17 cellular contexts compared by ENCODE assay signal in genomic region chr10:122264442-122264841, GRCh38. TPM values are rescaled to one million over a fixed set of nuclear protein-coding genes. Genes with fewer than 3 reads are reported as not detected.
A peak's percentile ranks its signal among the peaks of the same experiment; 100 is the strongest.
DNase-seq lines count a peak whose midpoint lies in the region; ATAC-seq and TF ChIP-seq lines count a peak whose summit lies in the region.
"Had no signal": no experiment of that assay in that cellular context is flagged by ENCODE, and none has a peak within 500 bp of the region (broad histone marks: within the 10 kb centered on the region; RNA-seq: fewer than 3 reads in every experiment).

No MANE protein-coding gene starts in this region.

- H3F3A ChIP-seq in PC-3 (ENCODE audit: low read length, unreplicated experiment): no peaks in the 10 kb centered on the region

- H3K4me1 Mint-ChIP-seq in nephron: peaks cover 44% of the 10 kb centered on the region
- no peaks in the 10 kb centered on the region for H3K4me1 Mint-ChIP-seq in T-cell

- H3K4me2 ChIP-seq in PC-3 (ENCODE audit: low read length): 0 out of 2 replicates have a peak overlapping the region, but pooled peaks have one; percentile 13

- H3K27me3 Mint-ChIP-seq in nephron (ENCODE audit: low read depth): no peaks in the 10 kb centered on the region
- H3K27me3 Mint-ChIP-seq in T-cell: peaks cover 29 to 53% of the 10 kb centered on the region in 2 donors

- intact Hi-C loops in PC-3 (cut with micrococcal nuclease): no loop called here

- H3K4me3 ChIP-seq in PC-3 (ENCODE audit: low read length): no peak overlapping the region
- H3K4me3 ChIP-seq: HAP-1 had no signal

- no peak overlapping the region for H3K27ac ChIP-seq in PC-3 (ENCODE audit: low read length)
- peak overlapping the region; percentile 72 for H3K27ac ChIP-seq in epithelial cell of prostate

- POLR2A ChIA-PET in PC-3 (lab: Charles Lee; ENCODE audit: unreplicated experiment) (interaction anchor here (0.6 kb wide), 1 partner anchor 212 kb away, joined by 4 read pairs; no protein-coding TSS in a partner anchor), T-cell (lab: Charles Lee) (no interaction called here)

- ATAC-seq in PC-3 (peak; percentile 60), T-cell (replicated peaks in 1 of 4) (no peak)
- ATAC-seq: right cardiac atrium had no signal

- no peaks in the 10 kb centered on the region for H3K9me2 ChIP-seq in PC-3 (replicated peaks; ENCODE audit: low read length)

- no peaks in the 10 kb centered on the region for H3K79me2 ChIP-seq in PC-3 (ENCODE audit: low read length)

- peaks cover 28% of the 10 kb centered on the region for H3K36me3 Mint-ChIP-seq in nephron (ENCODE audit: low read depth)
- H3K36me3 Mint-ChIP-seq in T-cell: peaks cover 6% of the 10 kb centered on the region

- peak; percentile 53 for DNase-seq in Caki2 (ENCODE audit: low read depth)
- DNase-seq in PC-3: peak; percentile 18
- no peak for DNase-seq in epithelial cell of prostate (ENCODE audit: low read depth, low spot score)
- no peak for DNase-seq in NOMO-1 (lab: John Stamatoyannopoulos, UW; ENCODE audit: unreplicated experiment in 2 of 2)
- no peak for DNase-seq in 8988T
- no peak for DNase-seq in T-cell
- DNase-seq in activated CD4-positive, alpha-beta T cell treated with anti-CD3 and anti-CD28 coated beads for 48 hours: no peak
- DNase-seq: AML-193, DMS 273 treated with DMSO at 0.1 percent for 48 hours, NCI-H748 treated with DMSO at 0.1 percent for 48 hours, right cardiac atrium had no signal

- H3K9me3 ChIP-seq in PC-3 (ENCODE audit: low read length): no peaks in the 10 kb centered on the region

- peak overlapping the region; percentile 58 to 91 (median 84) for H3K27ac Mint-ChIP-seq in nephron
- H3K27ac Mint-ChIP-seq in T-cell: no peak overlapping the region

- no TSS peak for BruUV-seq in PC-3 (replicated peaks; lab: Mats Ljungman, UMichigan)

- CTCF ChIA-PET in PC-3 (lab: Charles Lee): no interaction called here
- CTCF ChIA-PET in T-cell (lab: Charles Lee): interaction anchor here in 1 of 2 donors (0.6 kb wide), 1 partner anchor 1294 kb away, joined by 4 read pairs; no protein-coding TSS in a partner anchor

- H3K4me3 Mint-ChIP-seq in nephron: peak overlapping the region in 1 of 3 experiments; percentile 24
- no peak overlapping the region for H3K4me3 Mint-ChIP-seq in T-cell
- H3K4me3 Mint-ChIP-seq: neural crest cell had no signal

- H2AFZ ChIP-seq in PC-3 (ENCODE audit: low read length): no peak overlapping the region

- TF ChIP-seq CTCF in PC-3 (conservative IDR thresholded peaks at IDR 0.05; ENCODE audit: low read depth, low read length): no peak
- no peak for TF ChIP-seq CTCF in nephron (IDR thresholded peaks at IDR 0.05; ENCODE audit: unreplicated experiment in 3 of 3)

- H3K27me3 ChIP-seq in PC-3 (ENCODE audit: low read length): no peaks in the 10 kb centered on the region

- H3K4me1 ChIP-seq in PC-3 (ENCODE audit: insufficient read depth, low read length): peaks cover 14% of the 10 kb centered on the region
- H3K4me1 ChIP-seq: HAP-1 had no signal

- H3K9ac ChIP-seq in PC-3 (ENCODE audit: low read length): no peak overlapping the region

- in situ Hi-C loops in Caki2 (cut with HindIII; ENCODE audit: low pct_unique_long_range_greater_than_20kb, low sequenced_read_pairs): no loop called here

- H3K9me3 Mint-ChIP-seq in nephron (peaks cover 21% of the 10 kb centered on the region), T-cell (peaks cover 10 to 17% (median 15%) of the 10 kb centered on the region in 3 donors)

- no peaks in the 10 kb centered on the region for H4K20me1 ChIP-seq in PC-3 (ENCODE audit: low read length)

- H3K36me3 ChIP-seq in PC-3 (ENCODE audit: low read depth, low read length): peaks cover 2% of the 10 kb centered on the region; the same call in 1 of the 2 replicates
- H3K36me3 ChIP-seq: HAP-1 had no signal

RNA-seq across cellular contexts. Expression of gene BTBD16, which starts 6.7 kb away (rescaled TPM):
- total RNA-seq in Caki2 (2014; rRNA removed; shearing (Covaris generic); ENCODE audit: low replicate concordance): 0.14 and 0.88 TPM in 2 replicates
- total RNA-seq in PC-3 (2014; rRNA removed): not detected in 2 replicates
- total RNA-seq in T-cell: not detected
- total RNA-seq: cerebellum; neural crest cell; subcutaneous adipose tissue; T-helper 1 cell treated with Interleukin-12 subunit alpha and Interleukin-12 subunit beta and Interleukin-4 antibody, amounts not matched to agents 30 ng/mL and 1 ng/mL, for 36 hours had no signal

Comparison
In these comparisons a context has a peak if more than half of its experiments do, and no peak if none do; other contexts are left out.
1. DNase-seq: peak in Caki2 (single experiment) and PC-3 (single experiment); none in epithelial cell of prostate (single experiment), NOMO-1 (0 of 2), 8988T (single experiment), T-cell (0 of 34) and activated CD4-positive, alpha-beta T cell treated with anti-CD3 and anti-CD28 coated beads for 48 hours (single experiment).
2. H3K27ac Mint-ChIP-seq: peak in nephron (3 of 3); none in T-cell (0 of 2).